8 cellular contexts compared by ENCODE assay signal in the genomic region with DNA sequence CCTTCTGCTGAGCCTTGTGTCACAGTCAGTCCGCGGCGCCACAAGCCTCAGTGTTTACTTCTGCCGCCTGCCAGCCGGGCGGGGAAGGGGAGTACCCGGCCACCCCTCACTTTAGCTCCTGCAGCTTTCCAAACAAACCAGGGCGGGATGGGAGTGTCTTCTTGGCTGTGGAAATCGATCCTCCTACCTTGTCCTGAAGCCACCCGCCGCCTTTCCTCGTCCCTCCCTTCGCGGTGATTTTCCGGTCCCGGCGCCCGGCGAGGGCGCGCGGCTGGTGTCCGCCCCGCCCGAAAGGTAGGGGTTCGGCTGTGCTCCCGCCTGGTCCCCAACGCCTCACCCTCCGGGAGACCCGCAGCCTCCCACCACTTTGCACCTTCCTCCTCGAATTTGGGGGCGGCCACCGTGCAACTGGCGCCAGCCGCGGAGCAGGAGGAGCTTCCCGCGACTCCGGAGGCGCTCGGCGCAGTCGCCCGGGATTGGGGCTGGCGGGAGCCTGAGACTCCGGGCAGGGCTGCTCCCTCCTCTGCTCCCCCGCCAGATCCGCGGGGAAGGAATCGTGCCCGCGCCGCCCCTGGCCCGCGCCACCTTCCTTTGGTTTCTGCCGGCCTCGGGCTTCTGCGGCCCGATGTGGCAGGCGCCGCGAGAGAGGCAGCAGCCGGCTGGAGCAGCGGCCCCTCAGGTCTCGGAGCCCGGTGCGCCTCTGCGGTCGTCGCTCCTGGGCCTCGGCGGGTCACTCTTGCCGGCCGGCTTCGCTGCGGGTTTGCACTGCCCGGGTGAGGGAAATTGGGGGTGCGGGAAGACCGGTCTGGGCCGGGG. TPM values are rescaled to one million over a fixed set of nuclear protein-coding genes. Genes with fewer than 3 reads are reported as not detected.
A peak's percentile ranks its signal among the peaks of the same experiment; 100 is the strongest.
DNase-seq lines count a peak whose midpoint lies in the region; ATAC-seq and TF ChIP-seq lines count a peak whose summit lies in the region.

No MANE protein-coding gene starts in this region.

- TF ChIP-seq CTCF in GM13977 (IDR thresholded peaks at IDR 0.05; ENCODE audit: extremely low read depth, insufficient read depth, missing control alignments): no peak
- no peak for TF ChIP-seq CTCF in MCF 10A (IDR thresholded peaks at IDR 0.05; ENCODE audit: unreplicated experiment)

- H3K27me3 Mint-ChIP-seq in MCF 10A (ENCODE audit: insufficient read depth, unreplicated experiment): no peaks in the 10 kb centered on the region

- no peaks in the 10 kb centered on the region for H3K9me3 ChIP-seq in iPS-18c (ENCODE audit: control insufficient read depth, insufficient read depth, low read length)

- DNase-seq in AG08395 (ENCODE audit: low spot score) (peak; percentile 28), GM13977 (ENCODE audit: low spot score) (peak; percentile 64), NCI-H748 (lab: John Stamatoyannopoulos, UW; ENCODE audit: unreplicated experiment) (peak; percentile 46), MCF 10A (ENCODE audit: unreplicated experiment) (peak; percentile 40), sciatic nerve (ENCODE audit: low spot score) (peak; percentile 78), NCI-H446 treated with DMSO at 0.1 percent for 48 hours (lab: John Stamatoyannopoulos, UW) (no peak)

- peaks cover 12% of the 10 kb centered on the region for H3K4me1 Mint-ChIP-seq in MCF 10A (ENCODE audit: insufficient read depth, unreplicated experiment)

- BruUV-seq in MCF 10A (replicated peaks; lab: Mats Ljungman, UMichigan): no TSS peak

- peak overlapping the region; percentile 76 for H3K4me3 Mint-ChIP-seq in MCF 10A (ENCODE audit: unreplicated experiment)

- H3K27ac Mint-ChIP-seq in MCF 10A (ENCODE audit: low read depth, unreplicated experiment): no peak overlapping the region

- H3K36me3 Mint-ChIP-seq in MCF 10A (ENCODE audit: insufficient read depth, unreplicated experiment): no peaks in the 10 kb centered on the region

- in situ Hi-C loops in GM13977 (cut with MboI; ENCODE audit: low pct_unique_long_range_greater_than_20kb, low sequenced_read_pairs, unreplicated experiment): no loop called here

- CTCF ChIA-PET in MCF 10A (lab: Yijun Ruan, JAX): interaction anchor here (0.5 to 1.5 kb wide), 10 partner anchors 23 to 637 kb away, joined by 3 to 6 read pairs (median 4); no protein-coding TSS in a partner anchor

- H3K4me3 ChIP-seq in iPS-18c (ENCODE audit: insufficient read depth, low read depth, low read length): peak overlapping the region; percentile 81

- POLR2A ChIA-PET in MCF 10A (lab: Yijun Ruan, JAX): interaction anchor here (0.5 to 3.2 kb wide), 6 partner anchors 10 to 868 kb away, joined by 3 to 19 read pairs (median 4); no protein-coding TSS in a partner anchor

- ATAC-seq in HG02943 (IDR thresholded peaks at IDR 0.05; ENCODE audit: low read depth, unreplicated experiment) (peak; percentile 44), sciatic nerve (peak; percentile 79)

- H3K9me3 Mint-ChIP-seq in MCF 10A (ENCODE audit: unreplicated experiment): peaks cover 8% of the 10 kb centered on the region

- intact Hi-C loops in MCF 10A (cut with micrococcal nuclease): loop anchor here (2.0 kb wide), 1 partner anchor 46 kb away; no protein-coding TSS in a partner anchor
- intact Hi-C loops in sciatic nerve (cut with DNase I): no loop called here

RNA-seq across cellular contexts. Expression of gene ST3GAL6, which starts 30.7 kb away (rescaled TPM):
- total RNA-seq in MCF 10A (2022) (1.2 and 1.5 TPM in 2 replicates), sciatic nerve (25.1 TPM)

Comparison
In these comparisons a context has a peak if more than half of its experiments do, and no peak if none do; other contexts are left out.
1. RNA of gene ST3GAL6, which starts 30.7 kb away (total RNA-seq): 25.1 TPM in sciatic nerve (single experiment); 1.2 to 1.5 TPM in MCF 10A; every median in the first group is over 10 times any median in the second.